In the genomic region with DNA sequence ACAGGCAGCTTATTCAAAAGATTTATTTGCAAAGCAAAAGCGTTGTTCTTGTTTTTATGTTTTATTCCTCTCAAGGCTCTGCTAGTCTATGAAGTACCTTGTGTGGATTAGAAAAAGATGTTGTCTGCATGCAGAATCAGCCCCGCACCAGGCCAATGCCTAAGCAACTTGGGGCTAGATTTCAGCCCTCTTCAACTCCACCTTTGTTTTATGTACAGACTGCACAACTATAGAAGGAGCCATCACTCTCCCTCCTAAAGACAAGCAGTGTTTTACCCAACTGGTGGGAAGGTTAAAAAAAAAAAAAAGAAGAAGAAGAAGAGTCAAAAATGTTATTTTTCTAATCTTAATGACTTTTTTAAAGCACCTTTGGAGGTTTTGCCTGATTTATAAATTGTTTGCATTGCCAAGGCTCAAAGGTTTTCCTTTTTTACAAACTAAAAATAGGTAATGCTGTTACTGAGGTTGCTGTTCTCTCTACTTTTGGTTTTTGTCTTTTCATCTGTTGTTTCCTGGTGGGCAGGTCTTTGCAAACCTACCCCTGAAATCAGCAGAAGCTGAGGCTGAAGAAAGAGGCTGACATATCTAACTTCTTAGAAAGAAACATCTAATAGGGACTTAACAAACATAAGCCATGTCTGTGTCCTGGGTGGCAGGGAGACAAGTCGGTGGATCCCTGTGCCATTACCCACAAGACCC, we compare ENCODE assay signal across 15 cellular contexts.
"Had no signal": no experiment of that assay in that cellular context is flagged by ENCODE, and none has a peak within 500 bp of the region (broad histone marks: within the 10 kb centered on the region; RNA-seq: fewer than 3 reads in every experiment).

No MANE protein-coding gene starts in this region.

- H3K27ac ChIP-seq: left ventricle myocardium inferior, spleen, upper lobe of left lung had no signal

- H3K36me3 Mint-ChIP-seq: natural killer cell treated with Interleukin-12 subunit alpha and Interleukin-12 subunit beta and Interleukin-15 and Interleukin-18, amount 100 ng/mL, for 72 hours had no signal

- H3K9me3 Mint-ChIP-seq: activated CD4-positive, alpha-beta T cell treated with anti-CD3 and anti-CD28 coated beads, Interleukin-2, amount 10 ng/mL, durations not matched to agents 7 days and 5 days; activated T-cell treated with anti-CD3 and anti-CD28 coated beads, Interleukin-2, amount 50 U/mL, for 24 hours; effector memory CD8-positive, alpha-beta T cell; natural killer cell treated with Interleukin-12 subunit alpha and Interleukin-12 subunit beta and Interleukin-15 and Interleukin-18, amount 100 ng/mL, for 72 hours; T-helper 1 cell treated with Interleukin-12 subunit alpha and Interleukin-12 subunit beta and Interleukin-4 antibody, amounts not matched to agents 30 μg/mL and 1 μg/mL, for 36 hours had no signal

- H3K27me3 ChIP-seq: spleen, upper lobe of left lung had no signal

- FAIRE-seq: kidney had no signal

- H3K36me3 ChIP-seq: left ventricle myocardium inferior, spleen, upper lobe of left lung had no signal

- H3K9me3 ChIP-seq: left ventricle myocardium inferior, spleen, upper lobe of left lung had no signal

- DNase-seq: activated CD4-positive, alpha-beta T cell treated with anti-CD3 and anti-CD28 coated beads, Interleukin-2, amount 10 ng/mL, durations not matched to agents 7 days and 5 days; activated effector memory CD4-positive, alpha-beta T cell treated with anti-CD3 and anti-CD28 coated beads, Interleukin-2, amount 50 U/mL, for 16 hours; activated T-cell treated with anti-CD3 and anti-CD28 coated beads, Interleukin-2, amount 50 U/mL, for 24 hours; central memory CD4-positive, alpha-beta T cell; effector memory CD8-positive, alpha-beta T cell; kidney; left ventricle myocardium inferior; occipital lobe; spleen; stimulated activated CD4-positive, alpha-beta T cell treated with anti-CD3 and anti-CD28 coated beads, Interleukin-1b, Interleukin-23, amount 100 ng/mL, for 48 hours; stimulated activated naive CD4-positive, alpha-beta T cell; upper lobe of left lung had no signal

- H3K27ac Mint-ChIP-seq: activated CD4-positive, alpha-beta T cell treated with anti-CD3 and anti-CD28 coated beads, Interleukin-2, amount 10 ng/mL, durations not matched to agents 7 days and 5 days; activated T-cell treated with anti-CD3 and anti-CD28 coated beads, Interleukin-2, amount 50 U/mL, for 24 hours; effector memory CD8-positive, alpha-beta T cell; natural killer cell treated with Interleukin-12 subunit alpha and Interleukin-12 subunit beta and Interleukin-15 and Interleukin-18, amount 100 ng/mL, for 72 hours; T-helper 1 cell treated with Interleukin-12 subunit alpha and Interleukin-12 subunit beta and Interleukin-4 antibody, amounts not matched to agents 30 μg/mL and 1 μg/mL, for 36 hours had no signal

- H3K27me3 Mint-ChIP-seq: activated CD4-positive, alpha-beta T cell treated with anti-CD3 and anti-CD28 coated beads, Interleukin-2, amount 10 ng/mL, durations not matched to agents 7 days and 5 days; activated T-cell treated with anti-CD3 and anti-CD28 coated beads, Interleukin-2, amount 50 U/mL, for 24 hours had no signal

- H3K4me3 ChIP-seq: left ventricle myocardium inferior, spleen, upper lobe of left lung had no signal

- H3K4me1 Mint-ChIP-seq: activated CD4-positive, alpha-beta T cell treated with anti-CD3 and anti-CD28 coated beads, Interleukin-2, amount 10 ng/mL, durations not matched to agents 7 days and 5 days had no signal

- ATAC-seq: effector memory CD8-positive, alpha-beta T cell; natural killer cell treated with Interleukin-12 subunit alpha and Interleukin-12 subunit beta and Interleukin-15 and Interleukin-18, amount 100 ng/mL, for 72 hours; sciatic nerve had no signal

- H3K4me1 ChIP-seq: left ventricle myocardium inferior, spleen, upper lobe of left lung had no signal

- H3K4me3 Mint-ChIP-seq: activated CD4-positive, alpha-beta T cell treated with anti-CD3 and anti-CD28 coated beads, Interleukin-2, amount 10 ng/mL, durations not matched to agents 7 days and 5 days; activated T-cell treated with anti-CD3 and anti-CD28 coated beads, Interleukin-2, amount 50 U/mL, for 24 hours; effector memory CD8-positive, alpha-beta T cell; natural killer cell treated with Interleukin-12 subunit alpha and Interleukin-12 subunit beta and Interleukin-15 and Interleukin-18, amount 100 ng/mL, for 72 hours; T-helper 1 cell treated with Interleukin-12 subunit alpha and Interleukin-12 subunit beta and Interleukin-4 antibody, amounts not matched to agents 30 μg/mL and 1 μg/mL, for 36 hours had no signal
